In genomic region chr2:195094330-195094729, GRCh38 we compare ENCODE assay signal across 16 cellular contexts.
DNase-seq lines count a peak whose midpoint lies in the region; ATAC-seq, FAIRE-seq and TF ChIP-seq lines count a peak whose summit lies in the region.
"Had no signal": no experiment of that assay in that cellular context is flagged by ENCODE, and none has a peak within 500 bp of the region (broad histone marks: within the 10 kb centered on the region; RNA-seq: fewer than 3 reads in every experiment).

No MANE protein-coding gene starts in this region.

- no peak overlapping the region for H3K4me3 ChIP-seq in GM12878
- H3K4me3 ChIP-seq: coronary artery, HAP-1, neural progenitor cell had no signal

- POLR2A ChIA-PET in GM12878 (lab: Charles Lee) = no interaction called here

- TF ChIP-seq CTCF in GM12878 (IDR thresholded peaks at IDR 0.05 in 2 of 3, conservative IDR thresholded peaks at IDR 0.05 in 1 of 3; ENCODE audit: control insufficient read depth in 2 of 3, extremely low read depth in 1 of 3, insufficient read depth in 1 of 3, low read depth in 3 of 3, low read length in 3 of 3) (no peak), GM10266 (IDR thresholded peaks at IDR 0.05; ENCODE audit: control insufficient read depth, insufficient read depth, low read depth, missing control alignments) (no peak)

- H3K36me3 ChIP-seq in GM12878 (ENCODE audit: control insufficient read depth in 2 of 2, insufficient read depth in 2 of 2, low read length in 1 of 2) = no peaks in the 10 kb centered on the region
- H3K36me3 ChIP-seq: HAP-1, neural progenitor cell had no signal

- no peaks in the 10 kb centered on the region for H3K79me2 ChIP-seq in GM12878 (ENCODE audit: control insufficient read depth, insufficient read depth, low read length)

- no peak overlapping the region for H2AFZ ChIP-seq in GM12878 (ENCODE audit: control insufficient read depth, low read depth, low read length)
- H2AFZ ChIP-seq: neural progenitor cell had no signal

- TF ChIP-seq POLR2A in GM12878 (IDR thresholded peaks at IDR 0.05; ENCODE audit: low read depth, low read length) = no peak

- peak; percentile 47 for DNase-seq in EL
- DNase-seq in HT1080 (ENCODE audit: low read depth) = peak; percentile 21
- peak; percentile 7 for DNase-seq in GM12878 (ENCODE audit: low read depth, low spot score)
- DNase-seq in NCI-H82 treated with DMSO at 0.1 percent for 48 hours (lab: John Stamatoyannopoulos, UW; ENCODE audit: unreplicated experiment) = no peak
- no peak for DNase-seq in hepatic stellate cell (ENCODE audit: low spot score)
- no peak for DNase-seq in GM10266 (ENCODE audit: extremely low spot score)
- DNase-seq in stimulated activated CD4-positive, alpha-beta T cell treated with anti-CD3 and anti-CD28 coated beads, Interleukin-2, amount 100 ng/mL, for 48 hours = no peak
- DNase-seq: activated CD8-positive, alpha-beta T cell treated with anti-CD3 and anti-CD28 coated beads for 36 hours; activated T-cell treated with anti-CD3 and anti-CD28 coated beads, Interleukin-2, amount 50 U/mL, for 72 hours; kidney; NCI-H187 had no signal

- CTCF ChIA-PET in GM12878 (lab: Yijun Ruan, JAX) = no interaction called here

- no peak for FAIRE-seq in GM12878 (lab: Jason Lieb, UNC)
- FAIRE-seq: kidney had no signal

- no peak for TF ChIP-seq RAD21 in GM12878 (IDR thresholded peaks at IDR 0.05; ENCODE audit: insufficient read depth, low read depth, low read length)

- in situ Hi-C loops in GM12878 (cut with MboI) = no loop called here

- RAD21 ChIA-PET in GM12878 (lab: Charles Lee; ENCODE audit: unreplicated experiment) = no interaction called here

- TF ChIP-seq EP300 in GM12878 (IDR thresholded peaks at IDR 0.05; ENCODE audit: borderline replicate concordance in 1 of 2, control insufficient read depth in 1 of 2, low read depth in 2 of 2, low read length in 2 of 2) = no peak

- H3K27me3 ChIP-seq in GM12878 (replicated peaks in 1 of 2; ENCODE audit: control insufficient read depth in 2 of 2, insufficient read depth in 2 of 2, low read length in 1 of 2) = no peaks in the 10 kb centered on the region
- H3K27me3 ChIP-seq: neural progenitor cell had no signal

- ATAC-seq in GM21786 (IDR thresholded peaks at IDR 0.05; ENCODE audit: unreplicated experiment) (peak; percentile 49), GM12878 (peak; percentile 77)
- ATAC-seq: activated CD8-positive, alpha-beta T cell treated with anti-CD3 and anti-CD28 coated beads for 36 hours; activated T-cell treated with anti-CD3 and anti-CD28 coated beads, Interleukin-2, amount 50 U/mL, for 72 hours had no signal

- intact Hi-C loops in GM12878 (cut with micrococcal nuclease; ENCODE audit: unreplicated experiment) = no loop called here

- SMC1A ChIA-PET in GM12878 (lab: Charles Lee; ENCODE audit: uncharacterized antibody, unreplicated experiment) = interaction anchor here (1.5 to 2.0 kb wide), 2 partner anchors 90 to 482 kb away, joined by 4 read pairs; no protein-coding TSS in a partner anchor

- 2% methylated on average over 2 of the region's 2 CpGs for WGBS in GM12878 (ENCODE audit: insufficient coverage, insufficient replicate concordance, low lambda C conversion rate, missing lambda C conversion rate)

- no peaks in the 10 kb centered on the region for H3K9me3 ChIP-seq in GM12878 (replicated peaks; ENCODE audit: control insufficient read depth, insufficient read depth, low read length)
- H3K9me3 ChIP-seq: HAP-1 had no signal

- H3K4me2 ChIP-seq in GM12878 (ENCODE audit: control insufficient read depth, insufficient read depth) = no peak overlapping the region
- H3K4me2 ChIP-seq: neural progenitor cell had no signal

- H3K9ac ChIP-seq in GM12878 (ENCODE audit: control insufficient read depth, insufficient read depth, low read length) = no peak overlapping the region
- H3K9ac ChIP-seq: neural progenitor cell had no signal

- no TSS peak for BruUV-seq in GM12878 (replicated peaks; lab: Mats Ljungman, UMichigan)

- H3K27ac ChIP-seq in GM12878 (ENCODE audit: control insufficient read depth, insufficient read depth) = no peak overlapping the region
- H3K27ac ChIP-seq: coronary artery, neural progenitor cell, VCaP had no signal

- H4K20me1 ChIP-seq in GM12878 (ENCODE audit: control insufficient read depth, insufficient read depth) = no peaks in the 10 kb centered on the region

- H3K4me1 ChIP-seq in GM12878 (ENCODE audit: control insufficient read depth, insufficient read depth, low read length) = no peaks in the 10 kb centered on the region
- H3K4me1 ChIP-seq: HAP-1 had no signal

TF ChIP-seq in GM12878, 131 proteins besides CTCF, POLR2A, EP300 and RAD21 (continues in another document):
- TF ChIP-seq FOXK2 (IDR thresholded peaks at IDR 0.05) (no peak), SUZ12 (IDR thresholded peaks at IDR 0.05; ENCODE audit: unreplicated experiment) (no peak), ZNF217 (IDR thresholded peaks at IDR 0.05) (no peak), IKZF2 (IDR thresholded peaks at IDR 0.05) (peak; percentile 81 to 84), RELB (IDR thresholded peaks at IDR 0.05; ENCODE audit: low read depth) (peak; percentile 74), JUND (IDR thresholded peaks at IDR 0.05; ENCODE audit: low read depth, low read length) (no peak), SPI1 (IDR thresholded peaks at IDR 0.05; ENCODE audit: borderline replicate concordance, insufficient read depth, low read depth, low read length) (peak; percentile 73), HDAC2 (IDR thresholded peaks at IDR 0.05) (no peak), SIN3A (IDR thresholded peaks at IDR 0.05; ENCODE audit: low read depth, low read length) (no peak), KLF5 (IDR thresholded peaks at IDR 0.05; ENCODE audit: partially characterized antibody) (no peak), SUPT20H (IDR thresholded peaks at IDR 0.05; ENCODE audit: borderline replicate concordance, control insufficient read depth, low read depth, low read length) (no peak), MTA2 (IDR thresholded peaks at IDR 0.05; ENCODE audit: low read depth) (peak; percentile 77), MEF2A (IDR thresholded peaks at IDR 0.05; ENCODE audit: insufficient read depth, low read depth, low read length) (no peak), PAX5 (IDR thresholded peaks at IDR 0.05; ENCODE audit: borderline replicate concordance, low read depth, low read length) (no peak), NBN (IDR thresholded peaks at IDR 0.05) (no peak), BMI1 (IDR thresholded peaks at IDR 0.05; ENCODE audit: borderline replicate concordance) (0 out of 2 replicates have a peak, but pooled peaks have one; percentile 38), LARP7 (IDR thresholded peaks at IDR 0.05) (0 out of 2 replicates have a peak, but pooled peaks have one; percentile 23), ZNF687 (IDR thresholded peaks at IDR 0.05) (no peak), IKZF1 (conservative IDR thresholded peaks at IDR 0.05) (peak; percentile 88), BCL11A (IDR thresholded peaks at IDR 0.05; ENCODE audit: low read depth, low read length) (0 out of 2 replicates have a peak, but pooled peaks have one; percentile 21), BACH1 (IDR thresholded peaks at IDR 0.05; ENCODE audit: borderline replicate concordance) (no peak), ATF3 (IDR thresholded peaks at IDR 0.05; ENCODE audit: borderline replicate concordance, extremely low read depth, low read depth, low read length) (no peak), TBL1XR1 (IDR thresholded peaks at IDR 0.05; ENCODE audit: low read depth, low read length) (no peak)

Comparison
In these comparisons a context has a peak if more than half of its experiments do, and no peak if none do; other contexts are left out.
1. DNase-seq: peak in EL (single experiment), HT1080 (single experiment) and GM12878 (single experiment); none in NCI-H82 treated with DMSO at 0.1 percent for 48 hours (single experiment), hepatic stellate cell (single experiment), GM10266 (single experiment) and stimulated activated CD4-positive, alpha-beta T cell treated with anti-CD3 and anti-CD28 coated beads, Interleukin-2, amount 100 ng/mL, for 48 hours (0 of 2).